In the genomic region with DNA sequence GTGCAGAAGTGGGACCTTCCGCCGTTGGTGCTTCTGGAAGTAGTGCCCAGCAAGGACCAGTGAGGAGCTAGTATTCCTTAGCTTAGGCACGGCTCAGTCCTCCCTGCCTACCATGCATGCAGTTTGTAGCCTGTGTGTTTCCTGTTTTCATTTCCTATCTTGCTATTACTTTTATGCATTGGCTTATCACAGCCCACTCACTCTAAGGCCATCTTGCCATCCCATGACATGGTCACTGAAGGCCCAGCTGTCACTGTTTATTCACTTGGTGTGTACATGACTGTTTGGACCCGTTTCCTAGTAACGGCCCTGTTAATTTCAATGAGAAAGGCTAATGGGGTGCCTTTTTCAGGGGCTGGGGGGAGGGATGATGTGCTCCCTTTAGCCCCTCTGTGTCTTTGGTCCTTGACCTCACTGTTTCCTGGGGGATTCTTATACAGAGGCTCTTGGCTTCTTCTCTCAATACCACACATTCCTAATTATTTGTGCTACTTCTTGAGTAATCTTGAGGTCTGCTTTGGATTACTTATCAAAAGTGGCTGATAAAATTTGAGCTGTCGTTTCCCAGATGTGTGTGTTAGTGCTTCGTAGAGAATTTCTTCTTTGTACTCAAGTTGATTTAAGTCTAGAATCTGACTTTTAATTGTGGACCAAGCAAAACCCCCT, we compare ENCODE assay signal across 2 cellular contexts.
TF ChIP-seq lines count a peak whose summit lies in the region.

No MANE protein-coding gene starts in this region.

TF ChIP-seq in GM12878, 131 proteins besides CTCF, POLR2A, EP300 and RAD21 (continues in another document):
- TF ChIP-seq MEF2A (IDR thresholded peaks at IDR 0.05; ENCODE audit: insufficient read depth, low read depth, low read length) (no peak), BHLHE40 (IDR thresholded peaks at IDR 0.05; ENCODE audit: borderline replicate concordance in 1 of 2, low read depth in 2 of 2, low read length in 1 of 2) (no peak), EED (IDR thresholded peaks at IDR 0.05; ENCODE audit: low read depth) (peak; percentile 52; the same call in 1 of the 2 replicates), ZSCAN29 (IDR thresholded peaks at IDR 0.05) (no peak), NR2F1 (conservative IDR thresholded peaks at IDR 0.05) (no peak), SRF (IDR thresholded peaks at IDR 0.05; ENCODE audit: low read depth in 2 of 2, low read length in 2 of 2) (no peak), ETV6 (conservative IDR thresholded peaks at IDR 0.05 in 1 of 2, IDR thresholded peaks at IDR 0.05 in 1 of 2; ENCODE audit: borderline replicate concordance in 1 of 2, low read depth in 1 of 2) (0 out of 4 replicates have a peak, but pooled peaks of 1 of the 2 experiments have one; percentile 15), RELA (IDR thresholded peaks at IDR 0.05; ENCODE audit: borderline replicate concordance, partially characterized antibody) (no peak), TCF12 (IDR thresholded peaks at IDR 0.05; ENCODE audit: low read depth, low read length) (0 out of 2 replicates have a peak, but pooled peaks have one; percentile 20), CHD1 (IDR thresholded peaks at IDR 0.05; ENCODE audit: low read depth, low read length) (no peak)
- TF ChIP-seq, protein P1, sequence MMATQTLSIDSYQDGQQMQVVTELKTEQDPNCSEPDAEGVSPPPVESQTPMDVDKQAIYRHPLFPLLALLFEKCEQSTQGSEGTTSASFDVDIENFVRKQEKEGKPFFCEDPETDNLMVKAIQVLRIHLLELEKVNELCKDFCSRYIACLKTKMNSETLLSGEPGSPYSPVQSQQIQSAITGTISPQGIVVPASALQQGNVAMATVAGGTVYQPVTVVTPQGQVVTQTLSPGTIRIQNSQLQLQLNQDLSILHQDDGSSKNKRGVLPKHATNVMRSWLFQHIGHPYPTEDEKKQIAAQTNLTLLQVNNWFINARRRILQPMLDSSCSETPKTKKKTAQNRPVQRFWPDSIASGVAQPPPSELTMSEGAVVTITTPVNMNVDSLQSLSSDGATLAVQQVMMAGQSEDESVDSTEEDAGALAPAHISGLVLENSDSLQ (IDR thresholded peaks at IDR 0.05), result 0 out of 2 replicates have a peak, but pooled peaks have one; percentile 34
- TF ChIP-seq, protein P2, sequence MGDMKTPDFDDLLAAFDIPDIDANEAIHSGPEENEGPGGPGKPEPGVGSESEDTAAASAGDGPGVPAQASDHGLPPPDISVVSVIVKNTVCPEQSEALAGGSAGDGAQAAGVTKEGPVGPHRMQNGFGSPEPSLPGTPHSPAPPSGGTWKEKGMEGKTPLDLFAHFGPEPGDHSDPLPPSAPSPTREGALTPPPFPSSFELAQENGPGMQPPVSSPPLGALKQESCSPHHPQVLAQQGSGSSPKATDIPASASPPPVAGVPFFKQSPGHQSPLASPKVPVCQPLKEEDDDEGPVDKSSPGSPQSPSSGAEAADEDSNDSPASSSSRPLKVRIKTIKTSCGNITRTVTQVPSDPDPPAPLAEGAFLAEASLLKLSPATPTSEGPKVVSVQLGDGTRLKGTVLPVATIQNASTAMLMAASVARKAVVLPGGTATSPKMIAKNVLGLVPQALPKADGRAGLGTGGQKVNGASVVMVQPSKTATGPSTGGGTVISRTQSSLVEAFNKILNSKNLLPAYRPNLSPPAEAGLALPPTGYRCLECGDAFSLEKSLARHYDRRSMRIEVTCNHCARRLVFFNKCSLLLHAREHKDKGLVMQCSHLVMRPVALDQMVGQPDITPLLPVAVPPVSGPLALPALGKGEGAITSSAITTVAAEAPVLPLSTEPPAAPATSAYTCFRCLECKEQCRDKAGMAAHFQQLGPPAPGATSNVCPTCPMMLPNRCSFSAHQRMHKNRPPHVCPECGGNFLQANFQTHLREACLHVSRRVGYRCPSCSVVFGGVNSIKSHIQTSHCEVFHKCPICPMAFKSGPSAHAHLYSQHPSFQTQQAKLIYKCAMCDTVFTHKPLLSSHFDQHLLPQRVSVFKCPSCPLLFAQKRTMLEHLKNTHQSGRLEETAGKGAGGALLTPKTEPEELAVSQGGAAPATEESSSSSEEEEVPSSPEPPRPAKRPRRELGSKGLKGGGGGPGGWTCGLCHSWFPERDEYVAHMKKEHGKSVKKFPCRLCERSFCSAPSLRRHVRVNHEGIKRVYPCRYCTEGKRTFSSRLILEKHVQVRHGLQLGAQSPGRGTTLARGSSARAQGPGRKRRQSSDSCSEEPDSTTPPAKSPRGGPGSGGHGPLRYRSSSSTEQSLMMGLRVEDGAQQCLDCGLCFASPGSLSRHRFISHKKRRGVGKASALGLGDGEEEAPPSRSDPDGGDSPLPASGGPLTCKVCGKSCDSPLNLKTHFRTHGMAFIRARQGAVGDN (IDR thresholded peaks at IDR 0.05), result no peak
- TF ChIP-seq, protein P3, sequence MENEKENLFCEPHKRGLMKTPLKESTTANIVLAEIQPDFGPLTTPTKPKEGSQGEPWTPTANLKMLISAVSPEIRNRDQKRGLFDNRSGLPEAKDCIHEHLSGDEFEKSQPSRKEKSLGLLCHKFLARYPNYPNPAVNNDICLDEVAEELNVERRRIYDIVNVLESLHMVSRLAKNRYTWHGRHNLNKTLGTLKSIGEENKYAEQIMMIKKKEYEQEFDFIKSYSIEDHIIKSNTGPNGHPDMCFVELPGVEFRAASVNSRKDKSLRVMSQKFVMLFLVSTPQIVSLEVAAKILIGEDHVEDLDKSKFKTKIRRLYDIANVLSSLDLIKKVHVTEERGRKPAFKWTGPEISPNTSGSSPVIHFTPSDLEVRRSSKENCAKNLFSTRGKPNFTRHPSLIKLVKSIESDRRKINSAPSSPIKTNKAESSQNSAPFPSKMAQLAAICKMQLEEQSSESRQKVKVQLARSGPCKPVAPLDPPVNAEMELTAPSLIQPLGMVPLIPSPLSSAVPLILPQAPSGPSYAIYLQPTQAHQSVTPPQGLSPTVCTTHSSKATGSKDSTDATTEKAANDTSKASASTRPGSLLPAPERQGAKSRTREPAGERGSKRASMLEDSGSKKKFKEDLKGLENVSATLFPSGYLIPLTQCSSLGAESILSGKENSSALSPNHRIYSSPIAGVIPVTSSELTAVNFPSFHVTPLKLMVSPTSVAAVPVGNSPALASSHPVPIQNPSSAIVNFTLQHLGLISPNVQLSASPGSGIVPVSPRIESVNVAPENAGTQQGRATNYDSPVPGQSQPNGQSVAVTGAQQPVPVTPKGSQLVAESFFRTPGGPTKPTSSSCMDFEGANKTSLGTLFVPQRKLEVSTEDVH (IDR thresholded peaks at IDR 0.05; ENCODE audit: low read depth, partially characterized antibody), result no peak
- TF ChIP-seq, protein P4, sequence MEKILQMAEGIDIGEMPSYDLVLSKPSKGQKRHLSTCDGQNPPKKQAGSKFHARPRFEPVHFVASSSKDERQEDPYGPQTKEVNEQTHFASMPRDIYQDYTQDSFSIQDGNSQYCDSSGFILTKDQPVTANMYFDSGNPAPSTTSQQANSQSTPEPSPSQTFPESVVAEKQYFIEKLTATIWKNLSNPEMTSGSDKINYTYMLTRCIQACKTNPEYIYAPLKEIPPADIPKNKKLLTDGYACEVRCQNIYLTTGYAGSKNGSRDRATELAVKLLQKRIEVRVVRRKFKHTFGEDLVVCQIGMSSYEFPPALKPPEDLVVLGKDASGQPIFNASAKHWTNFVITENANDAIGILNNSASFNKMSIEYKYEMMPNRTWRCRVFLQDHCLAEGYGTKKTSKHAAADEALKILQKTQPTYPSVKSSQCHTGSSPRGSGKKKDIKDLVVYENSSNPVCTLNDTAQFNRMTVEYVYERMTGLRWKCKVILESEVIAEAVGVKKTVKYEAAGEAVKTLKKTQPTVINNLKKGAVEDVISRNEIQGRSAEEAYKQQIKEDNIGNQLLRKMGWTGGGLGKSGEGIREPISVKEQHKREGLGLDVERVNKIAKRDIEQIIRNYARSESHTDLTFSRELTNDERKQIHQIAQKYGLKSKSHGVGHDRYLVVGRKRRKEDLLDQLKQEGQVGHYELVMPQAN (conservative IDR thresholded peaks at IDR 0.05), result no peak

TF ChIP-seq in liver, 16 proteins besides CTCF, POLR2A, EP300 and RAD21:
- TF ChIP-seq, protein P5, sequence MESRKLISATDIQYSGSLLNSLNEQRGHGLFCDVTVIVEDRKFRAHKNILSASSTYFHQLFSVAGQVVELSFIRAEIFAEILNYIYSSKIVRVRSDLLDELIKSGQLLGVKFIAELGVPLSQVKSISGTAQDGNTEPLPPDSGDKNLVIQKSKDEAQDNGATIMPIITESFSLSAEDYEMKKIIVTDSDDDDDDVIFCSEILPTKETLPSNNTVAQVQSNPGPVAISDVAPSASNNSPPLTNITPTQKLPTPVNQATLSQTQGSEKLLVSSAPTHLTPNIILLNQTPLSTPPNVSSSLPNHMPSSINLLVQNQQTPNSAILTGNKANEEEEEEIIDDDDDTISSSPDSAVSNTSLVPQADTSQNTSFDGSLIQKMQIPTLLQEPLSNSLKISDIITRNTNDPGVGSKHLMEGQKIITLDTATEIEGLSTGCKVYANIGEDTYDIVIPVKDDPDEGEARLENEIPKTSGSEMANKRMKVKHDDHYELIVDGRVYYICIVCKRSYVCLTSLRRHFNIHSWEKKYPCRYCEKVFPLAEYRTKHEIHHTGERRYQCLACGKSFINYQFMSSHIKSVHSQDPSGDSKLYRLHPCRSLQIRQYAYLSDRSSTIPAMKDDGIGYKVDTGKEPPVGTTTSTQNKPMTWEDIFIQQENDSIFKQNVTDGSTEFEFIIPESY (IDR thresholded peaks at IDR 0.05), result no peak
- no peak for TF ChIP-seq JUND (IDR thresholded peaks at IDR 0.05)
- TF ChIP-seq NR2F2 (IDR thresholded peaks at IDR 0.05), result peak; percentile 68
- TF ChIP-seq RXRA (IDR thresholded peaks at IDR 0.05), result peak in 1 of 2 donors; percentile 10
TF ChIP-seq in liver: peak in this region for 2.
